Comparison of ENCODE assay signal across 8 cellular contexts in the genomic region with DNA sequence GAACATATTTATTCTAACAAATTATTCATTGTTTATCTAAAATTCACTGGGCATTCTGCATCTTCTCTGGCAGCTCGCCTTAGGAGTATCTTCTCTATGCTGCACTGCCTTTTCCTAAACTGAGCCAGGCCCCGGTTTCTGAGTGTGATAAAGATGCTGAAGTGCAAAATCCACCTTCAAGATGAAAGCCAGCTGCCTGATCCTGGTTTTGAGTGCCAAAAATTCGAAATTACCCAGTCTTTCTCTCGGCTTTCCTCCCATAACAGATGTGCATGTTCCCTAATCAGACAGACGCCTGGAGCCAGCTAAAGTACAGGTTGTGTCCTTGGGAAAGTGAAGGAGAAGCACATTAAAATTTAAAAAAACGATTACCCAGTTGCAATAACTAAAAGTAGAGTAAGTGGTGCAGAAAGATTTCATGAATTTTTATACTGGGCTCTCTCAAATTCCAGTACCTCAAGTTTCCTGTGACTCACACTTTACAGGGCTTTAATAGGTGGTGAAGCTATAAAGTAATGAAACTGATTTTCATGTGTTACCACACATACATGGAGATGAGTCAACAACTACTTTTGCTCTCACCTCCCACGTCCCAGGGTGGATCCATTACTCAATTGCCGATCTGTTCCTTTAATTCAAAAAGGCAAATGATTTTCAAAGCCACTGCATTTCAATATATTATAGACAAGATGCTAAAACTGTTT.
DNase-seq lines count a peak whose midpoint lies in the region; ATAC-seq and TF ChIP-seq lines count a peak whose summit lies in the region.

No MANE protein-coding gene starts in this region.

- H3K4me1 ChIP-seq in breast epithelium (peaks cover 0 to 4% of the 10 kb centered on the region in 2 donors), rectal smooth muscle tissue (ENCODE audit: control insufficient read depth, insufficient read depth, low read length) (peaks cover 18% of the 10 kb centered on the region), HAP-1 (peaks cover 9% of the 10 kb centered on the region)

- no peak overlapping the region for H3K4me3 ChIP-seq in breast epithelium
- no peak overlapping the region for H3K4me3 ChIP-seq in rectal smooth muscle tissue (ENCODE audit: low read length)
- no peak overlapping the region for H3K4me3 ChIP-seq in HAP-1

- no peaks in the 10 kb centered on the region for H3K9me3 ChIP-seq in breast epithelium
- no peaks in the 10 kb centered on the region for H3K9me3 ChIP-seq in HAP-1

- no peak for TF ChIP-seq POLR2A in breast epithelium (IDR thresholded peaks at IDR 0.05)

- DNase-seq in DMS 273 treated with DMSO at 0.1 percent for 48 hours (lab: John Stamatoyannopoulos, UW) (peak; percentile 58), NOMO-1 treated with dmso at 0.1 percent for 144 hours (lab: John Stamatoyannopoulos, UW; ENCODE audit: unreplicated experiment) (peak; percentile 64), breast epithelium (ENCODE audit: low spot score in 2 of 2) (no peak), posterior vena cava (ENCODE audit: low spot score) (no peak), HAP-1 (ENCODE audit: low spot score in 2 of 2) (no peak)

- TF ChIP-seq CTCF in breast epithelium (IDR thresholded peaks at IDR 0.05), result no peak

- in situ Hi-C loops in HAP-1 (cut with MboI; ENCODE audit: low sequenced_read_pairs), result no loop called here

- ATAC-seq in GM21737 (IDR thresholded peaks at IDR 0.05; ENCODE audit: unreplicated experiment) (peak; percentile 67), GM19467 (IDR thresholded peaks at IDR 0.05; ENCODE audit: unreplicated experiment) (no peak)

- H3K27ac ChIP-seq in breast epithelium (peak overlapping the region; percentile 80 to 84), rectal smooth muscle tissue (ENCODE audit: low read depth, low read length) (peak overlapping the region; percentile 85)

- no peaks in the 10 kb centered on the region for H3K27me3 ChIP-seq in breast epithelium
- peaks cover 1% of the 10 kb centered on the region for H3K27me3 ChIP-seq in rectal smooth muscle tissue (ENCODE audit: control insufficient read depth, insufficient read depth, low read length)
- H3K27me3 ChIP-seq in HAP-1 (ENCODE audit: low read depth), result no peaks in the 10 kb centered on the region

- intact Hi-C loops in breast epithelium (cut with DNase I; ENCODE audit: low total_unique reads), result no loop called here
- intact Hi-C loops in posterior vena cava (cut with DNase I), result no loop called here

- no peaks in the 10 kb centered on the region for H3K36me3 ChIP-seq in breast epithelium
- H3K36me3 ChIP-seq in rectal smooth muscle tissue (ENCODE audit: control insufficient read depth, insufficient read depth, low read length), result no peaks in the 10 kb centered on the region
- no peaks in the 10 kb centered on the region for H3K36me3 ChIP-seq in HAP-1 (replicated peaks)

- H3K9ac ChIP-seq in rectal smooth muscle tissue (ENCODE audit: low read length), result no peak overlapping the region

Comparison
In these comparisons a context has a peak if more than half of its experiments do, and no peak if none do; other contexts are left out.
1. DNase-seq: peak in DMS 273 treated with DMSO at 0.1 percent for 48 hours (single experiment) and NOMO-1 treated with dmso at 0.1 percent for 144 hours (single experiment); none in breast epithelium (0 of 2), posterior vena cava (single experiment) and HAP-1 (0 of 2).